Comparison of ENCODE assay signal across 22 cellular contexts in genomic region chr10:79436850-79437103, GRCh38. TPM values are rescaled to one million over a fixed set of nuclear protein-coding genes. Genes with fewer than 3 reads are reported as not detected.
DNase-seq lines count a peak whose midpoint lies in the region; ATAC-seq and TF ChIP-seq lines count a peak whose summit lies in the region.
"Had no signal": no experiment of that assay in that cellular context is flagged by ENCODE, and none has a peak within 500 bp of the region (broad histone marks: within the 10 kb centered on the region; RNA-seq: fewer than 3 reads in every experiment).

No MANE protein-coding gene starts in this region.

- H3K27me3 ChIP-seq in AG04450 (ENCODE audit: control insufficient read depth, insufficient read depth, low read length) (no peaks in the 10 kb centered on the region), adipocyte (replicated peaks; ENCODE audit: control insufficient read depth, insufficient read depth, low read length) (no peaks in the 10 kb centered on the region), subcutaneous abdominal adipose tissue (ENCODE audit: control insufficient read depth in 5 of 5, insufficient read depth in 4 of 5, low read length in 5 of 5) (no peaks in the 10 kb centered on the region)

- DNase-seq in AG04450 (ENCODE audit: low read depth, low spot score) = no peak
- no peak for DNase-seq in adipocyte (ENCODE audit: low read depth)
- no peak for DNase-seq in mesothelial cell of epicardium (ENCODE audit: low spot score in 2 of 2, unreplicated experiment in 2 of 2)
- DNase-seq in stimulated activated naive CD8-positive, alpha-beta T cell treated with anti-CD3 and anti-CD28 coated beads, Interleukin-15, Interleukin-2, amounts not matched to agents 100 U/mL and 50 U/mL, for 24 hours = no peak
- no peak for DNase-seq in NCI-H187 treated with DMSO at 0.1 percent for 48 hours (lab: John Stamatoyannopoulos, UW)
- DNase-seq in stimulated activated CD4-positive, alpha-beta T cell treated with anti-CD3 and anti-CD28 coated beads, Interleukin-4, amount 100 ng/mL, for 24 hours = no peak
- no peak for DNase-seq in foreskin fibroblast
- DNase-seq: activated CD4-positive, alpha-beta T cell treated with anti-CD3 and anti-CD28 coated beads, Interleukin-2, amount 50 U/mL, for 48 hours; activated naive CD4-positive, alpha-beta T cell; activated T-cell treated with anti-CD3 and anti-CD28 coated beads for 4 hours; GF-D8; hippocampal formation; NCI-H1436 treated with DMSO at 0.1 percent for 48 hours; OCI-M1; retina; stimulated activated naive B cell treated with anti-CD40 and anti-IgM and Interleukin-4, amounts not matched to agents 10 μg/mL and 1 μg/mL and 100 μg/mL, for 72 hours; T-helper 17 cell had no signal

- peaks cover 52% of the 10 kb centered on the region for H3K4me1 Mint-ChIP-seq in mesothelial cell of epicardium
- H3K4me1 Mint-ChIP-seq: CD4-positive, alpha-beta memory T cell had no signal

- H3K4me3 Mint-ChIP-seq in mesothelial cell of epicardium = no peak overlapping the region
- H3K4me3 Mint-ChIP-seq: CD4-positive, alpha-beta memory T cell; neural crest cell; stimulated activated naive B cell treated with anti-CD40 and anti-IgM and Interleukin-4, amounts not matched to agents 10 μg/mL and 1 μg/mL and 100 μg/mL, for 72 hours; T-helper 17 cell had no signal

- no peak for TF ChIP-seq CTCF in AG04450 (IDR thresholded peaks at IDR 0.05; ENCODE audit: low read depth, low read length)
- no peak for TF ChIP-seq CTCF in mesothelial cell of epicardium (IDR thresholded peaks at IDR 0.05; ENCODE audit: unreplicated experiment)
- TF ChIP-seq CTCF in foreskin fibroblast (IDR thresholded peaks at IDR 0.05; ENCODE audit: low read depth, low read length) = no peak

- no peaks in the 10 kb centered on the region for H3K9me3 Mint-ChIP-seq in mesothelial cell of epicardium
- H3K9me3 Mint-ChIP-seq: CD4-positive, alpha-beta memory T cell; neural crest cell; stimulated activated naive B cell treated with anti-CD40 and anti-IgM and Interleukin-4, amounts not matched to agents 10 μg/mL and 1 μg/mL and 100 μg/mL, for 72 hours had no signal

- POLR2A ChIA-PET in AG04450 (lab: Yijun Ruan, JAX) = no interaction called here

- H3K27ac Mint-ChIP-seq in mesothelial cell of epicardium = peak overlapping the region; percentile 47
- H3K27ac Mint-ChIP-seq: T-helper 17 cell had no signal

- no peak for ATAC-seq in stimulated activated naive CD8-positive, alpha-beta T cell treated with anti-CD3 and anti-CD28 coated beads, Interleukin-15, Interleukin-2, amounts not matched to agents 100 U/mL and 50 U/mL, for 24 hours
- ATAC-seq: stimulated activated naive B cell treated with anti-CD40 and anti-IgM and Interleukin-4, amounts not matched to agents 10 μg/mL and 1 μg/mL and 100 μg/mL, for 72 hours; T-helper 17 cell had no signal

- CTCF ChIA-PET in AG04450 (lab: Charles Lee) = no interaction called here

- H3K27ac ChIP-seq in AG04450 (ENCODE audit: low read depth, low read length) (peak overlapping the region; percentile 21), subcutaneous abdominal adipose tissue (ENCODE audit: low read depth, low read length) (peak overlapping the region; percentile 99)
- H3K27ac ChIP-seq: VCaP had no signal

- H3K36me3 ChIP-seq in adipocyte (ENCODE audit: control insufficient read depth, insufficient read depth, low read length, severe bottlenecking) = peaks cover 47% of the 10 kb centered on the region
- peaks cover 0 to 57% (median 41%) of the 10 kb centered on the region in 5 donors for H3K36me3 ChIP-seq in subcutaneous abdominal adipose tissue (ENCODE audit: control insufficient read depth in 5 of 5, insufficient read depth in 5 of 5, low read length in 5 of 5)
- H3K36me3 ChIP-seq: HAP-1 had no signal

- H3K4me1 ChIP-seq in adipocyte (ENCODE audit: control insufficient read depth, insufficient read depth, low read length) (peaks cover 96% of the 10 kb centered on the region), subcutaneous abdominal adipose tissue (ENCODE audit: control insufficient read depth in 5 of 5, insufficient read depth in 5 of 5, low read length in 5 of 5) (peaks cover 47 to 99% (median 99%) of the 10 kb centered on the region in 5 donors)
- H3K4me1 ChIP-seq: HAP-1 had no signal

- no peaks in the 10 kb centered on the region for H3K36me3 Mint-ChIP-seq in mesothelial cell of epicardium
- H3K36me3 Mint-ChIP-seq: CD4-positive, alpha-beta memory T cell; stimulated activated naive B cell treated with anti-CD40 and anti-IgM and Interleukin-4, amounts not matched to agents 10 μg/mL and 1 μg/mL and 100 μg/mL, for 72 hours had no signal

- H3K9ac ChIP-seq in adipocyte (ENCODE audit: low read length) = peak overlapping the region; percentile 95
- peak overlapping the region in 4 of 5 donors; percentile 38 to 82 (median 73) for H3K9ac ChIP-seq in subcutaneous abdominal adipose tissue (ENCODE audit: low read length in 5 of 5)

- H3K27me3 Mint-ChIP-seq in mesothelial cell of epicardium (ENCODE audit: low read depth) = no peaks in the 10 kb centered on the region
- H3K27me3 Mint-ChIP-seq: CD4-positive, alpha-beta memory T cell had no signal

- H3K4me3 ChIP-seq in AG04450 (ENCODE audit: low read depth, low read length) (no peak overlapping the region), adipocyte (ENCODE audit: low read length) (no peak overlapping the region), subcutaneous abdominal adipose tissue (ENCODE audit: low read depth in 1 of 5, low read length in 5 of 5) (no peak overlapping the region), foreskin fibroblast (ENCODE audit: low read depth in 1 of 2, low read length in 2 of 2) (no peak overlapping the region)
- H3K4me3 ChIP-seq: HAP-1 had no signal

- no peaks in the 10 kb centered on the region for H3K9me3 ChIP-seq in AG04450 (ENCODE audit: control insufficient read depth, insufficient read depth, low read length)
- H3K9me3 ChIP-seq in adipocyte (ENCODE audit: control insufficient read depth, low read length) = no peaks in the 10 kb centered on the region
- no peaks in the 10 kb centered on the region for H3K9me3 ChIP-seq in subcutaneous abdominal adipose tissue (ENCODE audit: control insufficient read depth in 5 of 5, low read length in 5 of 5)
- H3K9me3 ChIP-seq: HAP-1 had no signal

RNA-seq across cellular contexts. Expression of gene ZCCHC24, which starts 8.6 kb away (rescaled TPM):
- 37.4 and 46.0 TPM in 2 replicates for polyA plus RNA-seq in AG04450 (2011; rRNA removed)
- 53.8 and 66.8 TPM in 2 replicates for polyA minus RNA-seq in AG04450 (2011; rRNA and poly(A)+ RNA removed)
- 31.8 to 34.0 TPM (median 33.2 TPM) in 3 replicates for total RNA-seq in mesothelial cell of epicardium
